Comparison of ENCODE assay signal across 22 cellular contexts in genomic region chr2:8799004-8799403, GRCh38. TPM values are rescaled to one million over a fixed set of nuclear protein-coding genes. Genes with fewer than 3 reads are reported as not detected.
DNase-seq lines count a peak whose midpoint lies in the region; ATAC-seq lines count a peak whose summit lies in the region.
"Had no signal": no experiment of that assay in that cellular context is flagged by ENCODE, and none has a peak within 500 bp of the region (broad histone marks: within the 10 kb centered on the region; RNA-seq: fewer than 3 reads in every experiment).

No MANE protein-coding gene starts in this region.

- peak overlapping the region; percentile 18 for H3K27ac Mint-ChIP-seq in stimulated activated naive CD8-positive, alpha-beta T cell treated with anti-CD3 and anti-CD28 coated beads, Interleukin-15, Interleukin-2, amounts not matched to agents 100 ng/mL and 50 ng/mL, for 24 hours
- H3K27ac Mint-ChIP-seq: CD4-positive, alpha-beta T cell had no signal

- ATAC-seq in stimulated activated naive CD8-positive, alpha-beta T cell treated with anti-CD3 and anti-CD28 coated beads, Interleukin-15, Interleukin-2, amounts not matched to agents 100 U/mL and 50 U/mL, for 24 hours = no peak
- ATAC-seq in GM21526 (IDR thresholded peaks at IDR 0.05; ENCODE audit: low FRiP score, unreplicated experiment) (no peak), GM21576 (IDR thresholded peaks at IDR 0.05; ENCODE audit: unreplicated experiment) (no peak), HG03354 (IDR thresholded peaks at IDR 0.05; ENCODE audit: poor library complexity, severe bottlenecking, unreplicated experiment) (no peak)
- ATAC-seq: HCT116, Panc1, SK-N-SH treated with all-trans-retinoic acid at 6 μM for 48 hours had no signal

- peaks cover 16% of the 10 kb centered on the region for H3K4me1 Mint-ChIP-seq in stimulated activated naive CD8-positive, alpha-beta T cell treated with anti-CD3 and anti-CD28 coated beads, Interleukin-15, Interleukin-2, amounts not matched to agents 100 ng/mL and 50 ng/mL, for 24 hours (ENCODE audit: low read depth)

- no peaks in the 10 kb centered on the region for H3K9me3 Mint-ChIP-seq in stimulated activated naive CD8-positive, alpha-beta T cell treated with anti-CD3 and anti-CD28 coated beads, Interleukin-15, Interleukin-2, amounts not matched to agents 100 ng/mL and 50 ng/mL, for 24 hours
- H3K9me3 Mint-ChIP-seq: CD4-positive, alpha-beta T cell had no signal

- no peak overlapping the region for H3K4me3 Mint-ChIP-seq in stimulated activated naive CD8-positive, alpha-beta T cell treated with anti-CD3 and anti-CD28 coated beads, Interleukin-15, Interleukin-2, amounts not matched to agents 100 ng/mL and 50 ng/mL, for 24 hours
- H3K4me3 Mint-ChIP-seq: CD4-positive, alpha-beta T cell had no signal

- no peaks in the 10 kb centered on the region for H3K27me3 Mint-ChIP-seq in stimulated activated naive CD8-positive, alpha-beta T cell treated with anti-CD3 and anti-CD28 coated beads, Interleukin-15, Interleukin-2, amounts not matched to agents 100 ng/mL and 50 ng/mL, for 24 hours
- H3K27me3 Mint-ChIP-seq: CD4-positive, alpha-beta T cell had no signal

- DNase-seq in stimulated activated naive CD8-positive, alpha-beta T cell treated with anti-CD3 and anti-CD28 coated beads, Interleukin-15, Interleukin-2, amounts not matched to agents 100 U/mL and 50 U/mL, for 24 hours = no peak
- DNase-seq in RPMI7951 (ENCODE audit: low read depth) = peak; percentile 26
- DNase-seq in iris pigment epithelial cell (ENCODE audit: low read depth) = peak; percentile 6
- DNase-seq: CD4-positive, alpha-beta T cell; COR-L47; DMS79; GOT3; Kasumi-1; MM.1S; NCI-H1092; NCI-H1436; NCI-H2029; NCI-H226; NCI-H510A treated with DMSO at 0.1 percent for 48 hours; NCI-H748 treated with DMSO at 0.1 percent for 48 hours had no signal

- peaks cover 68% of the 10 kb centered on the region for H3K36me3 Mint-ChIP-seq in stimulated activated naive CD8-positive, alpha-beta T cell treated with anti-CD3 and anti-CD28 coated beads, Interleukin-15, Interleukin-2, amounts not matched to agents 100 ng/mL and 50 ng/mL, for 24 hours (ENCODE audit: low read depth)

RNA-seq across cellular contexts. Expression of gene KIDINS220, which starts 38.4 kb away (rescaled TPM):
- total RNA-seq in RPMI7951 (2014; rRNA removed; shearing (Covaris generic)) = 22.2 and 23.8 TPM in 2 replicates
